ENCODE assay signal across 8 cellular contexts in the genomic region with DNA sequence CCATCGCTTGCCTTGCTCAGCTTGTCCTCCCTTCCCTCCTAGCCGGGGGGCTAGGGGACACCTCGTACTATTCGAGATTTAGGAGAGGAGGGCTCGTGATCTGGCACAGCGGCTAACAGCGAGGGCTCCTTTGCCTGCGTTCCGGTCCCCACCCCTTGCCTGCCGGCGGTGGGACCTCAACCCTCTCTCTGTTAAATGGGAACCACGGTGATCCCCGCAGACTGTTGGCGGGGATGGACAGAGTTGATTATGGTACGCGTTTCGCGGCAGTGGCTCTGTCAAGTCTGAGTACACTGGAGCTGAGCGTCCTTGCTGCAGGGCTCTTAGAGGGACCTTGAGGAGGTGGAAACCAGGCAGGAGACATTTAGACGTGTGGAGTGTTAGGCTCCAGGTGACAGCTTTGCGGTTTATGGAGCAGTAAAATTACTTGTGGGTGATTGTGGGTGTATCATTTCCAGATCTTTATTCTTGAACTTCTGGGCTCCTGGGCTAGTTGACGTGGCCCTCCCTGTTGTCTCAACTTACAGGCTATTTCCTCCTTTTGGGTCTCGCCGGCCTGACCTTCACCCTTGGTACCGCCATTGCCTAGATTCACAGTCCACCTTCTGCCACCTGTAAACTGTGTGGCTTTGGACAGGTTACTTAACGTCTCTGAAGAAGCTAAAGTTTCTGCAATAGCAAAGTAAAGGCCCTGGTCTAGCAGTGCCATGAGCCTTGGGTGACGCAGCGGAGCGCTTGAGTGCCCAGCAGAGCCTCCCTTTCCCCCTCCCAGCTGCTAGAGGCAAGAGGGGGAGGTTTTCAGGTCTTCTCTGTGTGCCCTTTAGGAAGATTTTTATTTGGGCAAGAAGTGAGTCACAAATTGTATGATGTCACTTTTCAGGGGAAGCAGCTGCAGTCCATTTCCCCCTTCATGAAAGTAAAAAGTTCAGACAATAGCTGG. TPM values are rescaled to one million over a fixed set of nuclear protein-coding genes. Genes with fewer than 3 reads are reported as not detected.
DNase-seq lines count a peak whose midpoint lies in the region; ATAC-seq lines count a peak whose summit lies in the region.

No MANE protein-coding gene starts in this region.

- peak; percentile 23 to 25 for ATAC-seq in CD4-positive, CD25-positive, alpha-beta regulatory T cell (ENCODE audit: low read depth in 2 of 2)
- ATAC-seq in GM19351 (IDR thresholded peaks at IDR 0.05; ENCODE audit: unreplicated experiment) (peak; percentile 14), HG03432 (IDR thresholded peaks at IDR 0.05; ENCODE audit: unreplicated experiment) (peak; percentile 27), right cardiac atrium (peak; percentile 54 to 58)

- peaks cover 2 to 11% (median 4%) of the 10 kb centered on the region in 7 donors for H3K9me3 Mint-ChIP-seq in CD4-positive, CD25-positive, alpha-beta regulatory T cell

- peaks cover 4% of the 10 kb centered on the region for H3K36me3 ChIP-seq in CD4-positive, CD25-positive, alpha-beta regulatory T cell (ENCODE audit: control insufficient read depth, insufficient read depth, low read length)

- H3K9me3 ChIP-seq in CD4-positive, CD25-positive, alpha-beta regulatory T cell (ENCODE audit: control insufficient read depth in 2 of 2, low read length in 2 of 2) = peaks cover 0 to 2% of the 10 kb centered on the region in 2 experiments
- no peaks in the 10 kb centered on the region for H3K9me3 ChIP-seq in right cardiac atrium (ENCODE audit: control insufficient read depth, low read length)

- no peaks in the 10 kb centered on the region for H3K27me3 Mint-ChIP-seq in CD4-positive, CD25-positive, alpha-beta regulatory T cell

- peaks cover 19% of the 10 kb centered on the region for H3K36me3 Mint-ChIP-seq in CD4-positive, CD25-positive, alpha-beta regulatory T cell

- H3K27ac ChIP-seq in CD4-positive, CD25-positive, alpha-beta regulatory T cell (ENCODE audit: insufficient read depth, low read length, poor library complexity, severe bottlenecking) = peak overlapping the region; percentile 76
- peak overlapping the region; percentile 59 for H3K27ac ChIP-seq in right cardiac atrium (ENCODE audit: low read length)

- 6% methylated on average over 29 of the region's 29 CpGs for WGBS in right cardiac atrium

- H3K4me3 Mint-ChIP-seq in CD4-positive, CD25-positive, alpha-beta regulatory T cell = peak overlapping the region; percentile 93 to 99 (median 97)

- H3K4me3 ChIP-seq in CD4-positive, CD25-positive, alpha-beta regulatory T cell (ENCODE audit: low read depth, low read length) = peak overlapping the region; percentile 85
- H3K4me3 ChIP-seq in right cardiac atrium (ENCODE audit: low read length) = peak overlapping the region; percentile 90

- H3K4me1 ChIP-seq in CD4-positive, CD25-positive, alpha-beta regulatory T cell (ENCODE audit: control insufficient read depth, insufficient read depth, low read length, poor library complexity, severe bottlenecking) = peaks cover 26% of the 10 kb centered on the region
- peaks cover 4% of the 10 kb centered on the region for H3K4me1 ChIP-seq in right cardiac atrium (ENCODE audit: control insufficient read depth, insufficient read depth, low read length)

- DNase-seq in CD4-positive, CD25-positive, alpha-beta regulatory T cell = peak in 1 of 3 donors; percentile 54
- DNase-seq in SIG-M5 treated with dmso at 0.1 percent for 504 hours (lab: John Stamatoyannopoulos, UW; ENCODE audit: unreplicated experiment) (peak; percentile 79), amygdala (lab: John Stamatoyannopoulos, UW) (peak in 30 of 56 donors; percentile 5 to 58 (median 31)), right cardiac atrium (peak; percentile 56 to 66 (median 62)), pulmonary artery endothelial cell (ENCODE audit: low read depth, low spot score) (peak; percentile 65), NCI-H2081 treated with DMSO at 0.1 percent for 48 hours (lab: John Stamatoyannopoulos, UW) (no peak)

- H3K27me3 ChIP-seq in CD4-positive, CD25-positive, alpha-beta regulatory T cell (ENCODE audit: control insufficient read depth, insufficient read depth, low read length) = no peaks in the 10 kb centered on the region
- H3K27me3 ChIP-seq in right cardiac atrium (ENCODE audit: control insufficient read depth, insufficient read depth) = no peaks in the 10 kb centered on the region

- H3K4me1 Mint-ChIP-seq in CD4-positive, CD25-positive, alpha-beta regulatory T cell = peaks cover 26 to 55% (median 37%) of the 10 kb centered on the region in 4 donors

- intact Hi-C loops in right cardiac atrium (cut with DNase I) = no loop called here

- H3K27ac Mint-ChIP-seq in CD4-positive, CD25-positive, alpha-beta regulatory T cell = peak overlapping the region; percentile 95 to 97 (median 97)

RNA-seq across cellular contexts. Expression of a gene that starts 0.7 kb away (rescaled TPM):
- total RNA-seq in CD4-positive, CD25-positive, alpha-beta regulatory T cell = 13.5 TPM
- 10 to 100 TPM; 11.1 to 24.2 (median 22.3) TPM for polyA plus RNA-seq in CD4-positive, CD25-positive, alpha-beta regulatory T cell
- 10 to 100 TPM; 10.4 to 17.2 (median 13.9) TPM for total RNA-seq in right cardiac atrium
- polyA plus RNA-seq in right cardiac atrium = 9.4 TPM
- 67.4 and 71.2 TPM in 2 replicates for total RNA-seq in pulmonary artery endothelial cell

RNA-seq across cellular contexts. Expression of a gene that starts 16.6 kb away (rescaled TPM):
- not detected for total RNA-seq in CD4-positive, CD25-positive, alpha-beta regulatory T cell
- not detected for polyA plus RNA-seq in CD4-positive, CD25-positive, alpha-beta regulatory T cell
- 100 to 1,000 TPM; 232 to 479 (median 284) TPM for total RNA-seq in right cardiac atrium
- 117 TPM for polyA plus RNA-seq in right cardiac atrium
- not detected in 2 replicates for total RNA-seq in pulmonary artery endothelial cell

Comparison
In these comparisons a context has a peak if more than half of its experiments do, and no peak if none do; other contexts are left out.
1. RNA of a gene that starts 16.6 kb away (total RNA-seq): 232 to 479 TPM in right cardiac atrium; not detected in CD4-positive, CD25-positive, alpha-beta regulatory T cell (single experiment) and not detected in pulmonary artery endothelial cell; every median in the first group is over 100 times any median in the second.
2. Peak in every context shown above with its lines, with median percentiles within 50 percentile points of each other: ATAC-seq.